In the genomic region with DNA sequence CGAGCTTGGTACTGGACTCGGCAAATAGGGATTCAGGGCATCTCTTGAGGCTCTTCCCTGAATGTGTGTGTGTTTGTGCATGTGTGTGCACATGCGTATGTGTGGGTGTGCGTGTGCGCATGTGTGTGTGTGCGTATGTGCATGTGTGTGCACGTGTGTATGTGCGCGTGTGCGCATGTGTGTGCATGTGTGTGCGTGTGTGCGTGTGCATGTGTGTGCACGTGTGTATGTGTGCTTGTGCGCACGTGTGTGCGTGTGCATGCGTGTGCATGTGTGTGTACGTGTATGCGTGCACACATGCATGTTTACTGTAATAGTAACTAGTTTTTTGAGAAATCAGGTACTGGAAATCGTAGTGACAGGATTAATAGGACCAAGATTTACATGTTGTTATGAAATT, we compare ENCODE assay signal across 2 cellular contexts.
TF ChIP-seq lines count a peak whose summit lies in the region.

No MANE protein-coding gene starts in this region.

TF ChIP-seq in HepG2, 621 proteins besides CTCF, POLR2A, EP300 and RAD21:
- 0 out of 2 replicates have a peak, but pooled peaks have one; percentile 42 for TF ChIP-seq IKZF1 (IDR thresholded peaks at IDR 0.05)
- TF ChIP-seq MNT (IDR thresholded peaks at IDR 0.05) = peak; percentile 97
- no peak for TF ChIP-seq ZNF766 (CRISPR knock-in tag; IDR thresholded peaks at IDR 0.05; ENCODE audit: borderline replicate concordance)
- no peak for TF ChIP-seq ZNF331 (CRISPR knock-in tag; IDR thresholded peaks at IDR 0.05)

TF ChIP-seq in H1, 55 proteins besides CTCF, POLR2A, EP300 and RAD21:
- TF ChIP-seq TAF7 (optimal IDR thresholded peaks at IDR 0.05; ENCODE audit: borderline replicate concordance, low read depth, low read length) = no peak
- no peak for TF ChIP-seq CREB1 (IDR thresholded peaks at IDR 0.05)
- no peak for TF ChIP-seq FOSL1 (IDR thresholded peaks at IDR 0.05; ENCODE audit: insufficient read depth, low read depth, low read length)
- TF ChIP-seq JUN (IDR thresholded peaks at IDR 0.05; ENCODE audit: low read depth, low read length) = no peak
- TF ChIP-seq YY1 (IDR thresholded peaks at IDR 0.05; ENCODE audit: low read depth, low read length) = no peak
- TF ChIP-seq EGR1 (IDR thresholded peaks at IDR 0.05; ENCODE audit: borderline replicate concordance, low read depth, low read length) = no peak
